Comparison of ENCODE assay signal across 1 cellular context in genomic region chr6:106275692-106276091, GRCh38.
TF ChIP-seq lines count a peak whose summit lies in the region.

No MANE protein-coding gene starts in this region.

TF ChIP-seq in HEK293, 187 proteins besides CTCF, POLR2A, EP300 and RAD21 (continued from another document):
- TF ChIP-seq OSR2 (tag by site-specific recombination; IDR thresholded peaks at IDR 0.05) (peak; percentile 91), ZNF843 (tag by site-specific recombination; IDR thresholded peaks at IDR 0.05) (peak; percentile 43; the same call in 1 of the 2 replicates), ZXDB (tag by site-specific recombination; IDR thresholded peaks at IDR 0.05) (0 out of 2 replicates have a peak, but pooled peaks have one; percentile 28), FEZF1 (tag by site-specific recombination; IDR thresholded peaks at IDR 0.05) (peak; percentile 63), ZNF629 (tag by site-specific recombination; IDR thresholded peaks at IDR 0.05) (no peak), ZBTB21 (tag by site-specific recombination; IDR thresholded peaks at IDR 0.05) (no peak), MZF1 (tag by site-specific recombination; IDR thresholded peaks at IDR 0.05; ENCODE audit: borderline replicate concordance) (0 out of 2 replicates have a peak, but pooled peaks have one; percentile 21)
